Comparison of ENCODE assay signal across 1 cellular context in the genomic region with DNA sequence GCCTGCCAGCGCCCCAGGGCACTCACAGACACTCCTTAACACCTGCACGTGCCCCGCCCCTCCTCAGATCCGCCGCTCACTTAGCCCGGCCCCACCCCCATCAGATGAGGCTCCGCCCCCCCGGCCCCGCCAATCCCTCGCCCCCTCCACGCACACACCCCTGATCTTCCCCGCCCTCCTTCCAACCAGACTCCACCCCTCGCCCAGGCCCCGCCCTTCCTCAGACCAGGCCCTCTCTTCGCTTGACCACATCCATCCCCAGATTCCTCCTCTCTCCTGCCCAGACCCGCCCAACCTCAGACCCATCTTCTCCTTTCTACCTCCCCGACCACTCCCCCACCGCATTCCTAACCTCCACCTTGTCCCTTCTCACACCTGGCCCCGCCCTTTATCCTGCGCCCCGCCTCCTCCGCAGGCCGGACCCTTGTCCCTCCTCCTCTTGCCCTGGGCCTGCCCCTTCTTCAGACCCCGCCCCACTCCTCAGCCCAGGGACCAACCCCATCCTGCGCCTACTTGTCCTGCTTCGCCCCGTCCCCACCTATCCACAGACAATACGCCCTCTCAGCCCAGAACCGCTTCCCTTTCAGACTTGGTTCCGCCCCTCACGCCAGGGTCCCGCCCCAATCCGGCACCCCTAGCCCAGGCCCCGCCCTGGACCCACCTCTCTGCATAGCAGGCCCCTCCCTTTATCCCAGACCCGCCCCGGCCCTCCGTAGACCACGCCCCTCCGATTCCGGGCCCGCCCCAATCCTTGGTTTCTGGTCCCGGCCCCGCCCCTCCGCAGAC.
TF ChIP-seq lines count a peak whose summit lies in the region.

No MANE protein-coding gene starts in this region.

TF ChIP-seq in GM23338, 12 proteins besides CTCF, POLR2A, EP300 and RAD21 (continued from another document):
- TF ChIP-seq CREB1 (CRISPR knock-in tag; IDR thresholded peaks at IDR 0.05; ENCODE audit: low read depth), result no peak
- no peak for TF ChIP-seq STAT1 (IDR thresholded peaks at IDR 0.05; ENCODE audit: unreplicated experiment)
- no peak for TF ChIP-seq JUNB (IDR thresholded peaks at IDR 0.05; ENCODE audit: unreplicated experiment)
- TF ChIP-seq ZNF331 (CRISPR knock-in tag; IDR thresholded peaks at IDR 0.05; ENCODE audit: low read depth), result no peak
- no peak for TF ChIP-seq POLR2AphosphoS5 (IDR thresholded peaks at IDR 0.05; ENCODE audit: low read depth)
- TF ChIP-seq EZH2phosphoT487 (IDR thresholded peaks at IDR 0.05; ENCODE audit: unreplicated experiment), result no peak
- TF ChIP-seq EZH2 (IDR thresholded peaks at IDR 0.05; ENCODE audit: low read depth, unreplicated experiment), result no peak
- no peak for TF ChIP-seq ZNF462 (CRISPR knock-in tag; IDR thresholded peaks at IDR 0.05)
- TF ChIP-seq NANOG (IDR thresholded peaks at IDR 0.05; ENCODE audit: borderline replicate concordance), result no peak
- no peak for TF ChIP-seq REST (IDR thresholded peaks at IDR 0.05; ENCODE audit: unreplicated experiment)
- no peak for TF ChIP-seq ZNF114 (CRISPR knock-in tag; IDR thresholded peaks at IDR 0.05)
